Comparison of ENCODE assay signal across 8 cellular contexts in the genomic region with DNA sequence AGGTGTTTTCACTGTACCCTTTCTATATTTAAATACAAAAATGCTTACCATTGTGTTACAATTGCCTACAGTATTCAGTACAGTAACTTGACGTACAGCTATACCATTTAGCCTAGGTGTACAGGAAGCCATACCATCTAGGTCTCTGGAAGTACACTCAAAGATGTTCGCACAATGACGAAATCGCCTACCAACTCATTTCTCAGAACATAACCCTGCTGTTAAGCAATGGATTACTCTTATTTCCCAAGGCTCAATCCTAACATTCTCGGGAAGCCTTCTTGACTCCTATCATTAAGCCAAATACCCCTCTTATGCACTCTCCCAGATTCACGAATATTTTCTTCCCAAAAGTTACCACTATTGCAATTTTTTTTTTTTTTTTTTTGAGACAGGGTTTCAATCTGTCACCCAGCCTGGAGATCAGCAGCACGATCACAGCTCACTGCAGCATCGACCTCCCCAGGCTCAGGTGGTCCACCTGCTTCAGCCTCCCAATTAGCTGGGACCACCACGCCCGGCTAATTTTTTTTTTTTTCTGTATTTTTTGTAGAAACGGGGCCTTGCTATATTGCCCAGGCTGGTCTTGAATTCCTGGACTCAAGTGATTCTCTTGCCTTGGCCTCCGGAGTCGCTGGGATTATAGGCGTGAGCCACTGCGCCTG. TPM values are rescaled to one million over a fixed set of nuclear protein-coding genes. Genes with fewer than 3 reads are reported as not detected.
DNase-seq lines count a peak whose midpoint lies in the region; ATAC-seq, FAIRE-seq and TF ChIP-seq lines count a peak whose summit lies in the region.

No MANE protein-coding gene starts in this region.

- H4K8ac ChIP-seq in IMR-90 (ENCODE audit: low read depth in 2 of 2, low read length in 2 of 2): no peak overlapping the region

- SMC1A ChIA-PET in GM12878 (lab: Charles Lee; ENCODE audit: uncharacterized antibody, unreplicated experiment): interaction anchor here (0.6 kb wide), 1 partner anchor 78 kb away, joined by 3 read pairs; no protein-coding TSS in a partner anchor

- H3K4me1 ChIP-seq in CD4-positive, CD25-positive, alpha-beta regulatory T cell (ENCODE audit: control insufficient read depth, insufficient read depth, low read length, poor library complexity, severe bottlenecking): peaks cover 33% of the 10 kb centered on the region
- H3K4me1 ChIP-seq in IMR-90 (ENCODE audit: control insufficient read depth, insufficient read depth, low read length) (no peaks in the 10 kb centered on the region; the same call in 1 of the 2 replicates), GM12878 (ENCODE audit: control insufficient read depth, insufficient read depth, low read length) (peaks cover 7% of the 10 kb centered on the region)

- intact Hi-C loops in IMR-90 (cut with micrococcal nuclease) (no loop called here), GM12878 (cut with micrococcal nuclease; ENCODE audit: unreplicated experiment) (no loop called here)

- no peak overlapping the region for H3K9ac ChIP-seq in IMR-90 (ENCODE audit: low read depth, low read length)
- H3K9ac ChIP-seq in GM12878 (ENCODE audit: control insufficient read depth, insufficient read depth, low read length): no peak overlapping the region
- no peak overlapping the region for H3K9ac ChIP-seq in neural cell (ENCODE audit: low read length)

- H3K36me3 ChIP-seq in CD4-positive, CD25-positive, alpha-beta regulatory T cell (ENCODE audit: control insufficient read depth, insufficient read depth, low read length): peaks cover 6% of the 10 kb centered on the region
- peaks cover 2% of the 10 kb centered on the region; the same call in 1 of the 2 replicates for H3K36me3 ChIP-seq in IMR-90 (ENCODE audit: control insufficient read depth, insufficient read depth, low read length)
- no peaks in the 10 kb centered on the region for H3K36me3 ChIP-seq in GM12878 (ENCODE audit: control insufficient read depth in 2 of 2, insufficient read depth in 2 of 2, low read length in 1 of 2)
- no peaks in the 10 kb centered on the region for H3K36me3 ChIP-seq in neural cell (ENCODE audit: insufficient read depth, low read length)

- H3K27me3 Mint-ChIP-seq in CD4-positive, CD25-positive, alpha-beta regulatory T cell: no peaks in the 10 kb centered on the region

- TF ChIP-seq CTCF in IMR-90 (conservative IDR thresholded peaks at IDR 0.05; ENCODE audit: low read depth, low read length) (no peak), GM12878 (IDR thresholded peaks at IDR 0.05 in 2 of 3, conservative IDR thresholded peaks at IDR 0.05 in 1 of 3; ENCODE audit: control insufficient read depth in 2 of 3, extremely low read depth in 1 of 3, insufficient read depth in 1 of 3, low read depth in 3 of 3, low read length in 3 of 3) (no peak), neural cell (IDR thresholded peaks at IDR 0.05; ENCODE audit: poor library complexity, severe bottlenecking) (no peak)

- peaks cover 24 to 32% of the 10 kb centered on the region in 2 experiments for H3K79me1 ChIP-seq in IMR-90 (ENCODE audit: low read depth in 1 of 2, low read length in 2 of 2)

- ATAC-seq in CD4-positive, CD25-positive, alpha-beta regulatory T cell (ENCODE audit: low read depth in 2 of 2): no peak
- ATAC-seq in IMR-90 (ENCODE audit: low read depth) (no peak), GM12878 (no peak), HG03159 (IDR thresholded peaks at IDR 0.05; ENCODE audit: unreplicated experiment) (no peak)

- no peak overlapping the region for H3K4ac ChIP-seq in IMR-90 (ENCODE audit: low read depth, low read length)

- no peak overlapping the region for H2BK15ac ChIP-seq in IMR-90 (ENCODE audit: low read depth, low read length)

- peak overlapping the region; percentile 17 to 94 (median 85) for H3K27ac Mint-ChIP-seq in CD4-positive, CD25-positive, alpha-beta regulatory T cell

- no peak overlapping the region for H4K91ac ChIP-seq in IMR-90 (ENCODE audit: insufficient read depth, low read depth, low read length)

- no peaks in the 10 kb centered on the region; the same call in 1 of the 2 replicates for H3K9me1 ChIP-seq in IMR-90 (ENCODE audit: insufficient read depth, low read length)

- H3F3A ChIP-seq in neural cell (ENCODE audit: insufficient read depth, low read length, poor library complexity, severe bottlenecking): no peaks in the 10 kb centered on the region

- H3K23ac ChIP-seq in IMR-90 (ENCODE audit: low read depth, low read length): no peak overlapping the region

- no peaks in the 10 kb centered on the region for H3K9me3 ChIP-seq in CD4-positive, CD25-positive, alpha-beta regulatory T cell (ENCODE audit: control insufficient read depth in 2 of 2, low read length in 2 of 2)
- H3K9me3 ChIP-seq in IMR-90 (ENCODE audit: control insufficient read depth, insufficient read depth, low read length) (no peaks in the 10 kb centered on the region), GM12878 (replicated peaks; ENCODE audit: control insufficient read depth, insufficient read depth, low read length) (no peaks in the 10 kb centered on the region), neural cell (ENCODE audit: low read length) (no peaks in the 10 kb centered on the region)

- FAIRE-seq in GM12878 (lab: Jason Lieb, UNC): no peak

- H3K56ac ChIP-seq in IMR-90 (ENCODE audit: extremely low read depth, insufficient read depth, low read length): no peak overlapping the region

- no peak overlapping the region for H2AK9ac ChIP-seq in IMR-90 (replicated peaks; ENCODE audit: low read depth, low read length, poor library complexity)

- dilution Hi-C loops in IMR-90 (cut with HindIII; ENCODE audit: low sequenced_read_pairs, unreplicated experiment): no loop called here

- no peak overlapping the region for H4K5ac ChIP-seq in IMR-90 (ENCODE audit: low read depth, low read length)

- no peak overlapping the region for H2BK5ac ChIP-seq in IMR-90 (ENCODE audit: low read depth, low read length, poor library complexity, severe bottlenecking)

- H3K9me3 Mint-ChIP-seq in CD4-positive, CD25-positive, alpha-beta regulatory T cell: no peaks in the 10 kb centered on the region

- H4K20me1 ChIP-seq in IMR-90 (ENCODE audit: insufficient read depth, low read length): no peaks in the 10 kb centered on the region
- no peaks in the 10 kb centered on the region for H4K20me1 ChIP-seq in GM12878 (ENCODE audit: control insufficient read depth, insufficient read depth)
- no peaks in the 10 kb centered on the region for H4K20me1 ChIP-seq in neural cell (ENCODE audit: insufficient read depth)

- H3K27ac ChIP-seq in CD4-positive, CD25-positive, alpha-beta regulatory T cell (ENCODE audit: insufficient read depth, low read length, poor library complexity, severe bottlenecking): no peak overlapping the region
- H3K27ac ChIP-seq in IMR-90 (ENCODE audit: insufficient read depth, low read length) (no peak overlapping the region), GM12878 (ENCODE audit: control insufficient read depth, insufficient read depth) (no peak overlapping the region), neural cell (ENCODE audit: low read length) (no peak overlapping the region)

- H3K4me2 ChIP-seq in IMR-90 (ENCODE audit: low read depth, low read length) (peak overlapping the region; percentile 44; the same call in 1 of the 2 replicates), GM12878 (ENCODE audit: control insufficient read depth, insufficient read depth) (peak overlapping the region; percentile 71), neural cell (ENCODE audit: low read length) (no peak overlapping the region)

- H2BK20ac ChIP-seq in IMR-90 (ENCODE audit: low read depth, low read length): no peak overlapping the region

- H2BK120ac ChIP-seq in IMR-90 (ENCODE audit: low read depth, low read length): no peak overlapping the region

- no peaks in the 10 kb centered on the region for H3K9me2 ChIP-seq in neural cell (ENCODE audit: insufficient read depth, low read length)

- peaks cover 29 to 61% (median 35%) of the 10 kb centered on the region in 4 donors for H3K4me1 Mint-ChIP-seq in CD4-positive, CD25-positive, alpha-beta regulatory T cell

- no peaks in the 10 kb centered on the region for H3K27me3 ChIP-seq in CD4-positive, CD25-positive, alpha-beta regulatory T cell (ENCODE audit: control insufficient read depth, insufficient read depth, low read length)
- H3K27me3 ChIP-seq in IMR-90 (ENCODE audit: control insufficient read depth, insufficient read depth, low read length) (no peaks in the 10 kb centered on the region), GM12878 (replicated peaks in 1 of 2; ENCODE audit: control insufficient read depth in 2 of 2, insufficient read depth in 2 of 2, low read length in 1 of 2) (no peaks in the 10 kb centered on the region), neural cell (ENCODE audit: insufficient read depth, low read depth, low read length) (no peaks in the 10 kb centered on the region)

- H3K36me3 Mint-ChIP-seq in CD4-positive, CD25-positive, alpha-beta regulatory T cell: peaks cover 7% of the 10 kb centered on the region

- H3K4me3 Mint-ChIP-seq in CD4-positive, CD25-positive, alpha-beta regulatory T cell: peak overlapping the region; percentile 95 to 100 (median 98)

- H3K14ac ChIP-seq in IMR-90 (replicated peaks; ENCODE audit: low read depth, low read length): no peak overlapping the region

- H2AFZ ChIP-seq in IMR-90 (replicated peaks; ENCODE audit: low read length, poor library complexity): no peak overlapping the region
- H2AFZ ChIP-seq in GM12878 (ENCODE audit: control insufficient read depth, low read depth, low read length): no peak overlapping the region
- H2AFZ ChIP-seq in neural cell (ENCODE audit: low read depth, low read length): no peak overlapping the region

- peak overlapping the region; percentile 54 for H3K4me3 ChIP-seq in CD4-positive, CD25-positive, alpha-beta regulatory T cell (ENCODE audit: low read depth, low read length)
- H3K4me3 ChIP-seq in IMR-90 (ENCODE audit: insufficient read depth, low read depth, low read length) (no peak overlapping the region), GM12878 (peak overlapping the region; percentile 82; the same call in 1 of the 2 replicates), neural cell (ENCODE audit: low read length) (peak overlapping the region; percentile 91)

- no peak overlapping the region for H2AK5ac ChIP-seq in IMR-90 (ENCODE audit: low read depth, low read length)

- 95% methylated on average over 7 of the region's 15 CpGs; no CpG with 5 or more reads in 1 of the 2 experiments for WGBS in IMR-90 (ENCODE audit: extremely low coverage in 2 of 2, insufficient read length in 1 of 2), 2 experiments
- WGBS in GM12878 (ENCODE audit: insufficient coverage, insufficient replicate concordance, low lambda C conversion rate, missing lambda C conversion rate): 97% methylated on average over 14 of the region's 15 CpGs

- no peak for DNase-seq in CD4-positive, CD25-positive, alpha-beta regulatory T cell
- DNase-seq in IMR-90: no peak
- no peak for DNase-seq in GM12878 (ENCODE audit: low read depth, low spot score)
- no peak for DNase-seq in NAMALWA (ENCODE audit: low spot score)
- no peak for DNase-seq in islet precursor cell
- no peak for DNase-seq in RKO (ENCODE audit: low spot score)

- peaks cover 28% of the 10 kb centered on the region for H3K79me2 ChIP-seq in GM12878 (ENCODE audit: control insufficient read depth, insufficient read depth, low read length)
- H3K79me2 ChIP-seq in neural cell (replicated peaks; ENCODE audit: insufficient read depth, low read length): peaks cover 16% of the 10 kb centered on the region

- CTCF ChIA-PET in IMR-90 (lab: Yijun Ruan, JAX) (no interaction called here), GM12878 (lab: Yijun Ruan, JAX) (interaction anchor here (0.6 kb wide), 1 partner anchor 220 kb away, joined by 4 read pairs; no protein-coding TSS in a partner anchor)

- in situ Hi-C loops in IMR-90 (cut with MboI; ENCODE audit: low sequenced_read_pairs): no loop called here
- in situ Hi-C loops in GM12878 (cut with MboI): no loop called here

- TF ChIP-seq EP300 in GM12878 (IDR thresholded peaks at IDR 0.05; ENCODE audit: borderline replicate concordance in 1 of 2, control insufficient read depth in 1 of 2, low read depth in 2 of 2, low read length in 2 of 2) (no peak), neural cell (conservative IDR thresholded peaks at IDR 0.05; ENCODE audit: poor library complexity, severe bottlenecking) (no peak)

- TF ChIP-seq POLR2A in IMR-90 (IDR thresholded peaks at IDR 0.05; ENCODE audit: low read depth, low read length) (no peak), GM12878 (IDR thresholded peaks at IDR 0.05; ENCODE audit: low read depth, low read length) (no peak)

- TF ChIP-seq RAD21 in IMR-90 (IDR thresholded peaks at IDR 0.05; ENCODE audit: low read length) (no peak), GM12878 (IDR thresholded peaks at IDR 0.05; ENCODE audit: insufficient read depth, low read depth, low read length) (no peak), neural cell (conservative IDR thresholded peaks at IDR 0.05) (no peak)

- POLR2A ChIA-PET in IMR-90 (lab: Charles Lee; ENCODE audit: unreplicated experiment): no interaction called here
- POLR2A ChIA-PET in GM12878 (lab: Charles Lee): interaction anchor here (0.7 kb wide), 1 partner anchor 38 kb away, joined by 5 read pairs; no protein-coding TSS in a partner anchor

- no TSS peak for BruUV-seq in IMR-90 (replicated peaks; lab: Mats Ljungman, UMichigan)
- BruUV-seq in GM12878 (replicated peaks; lab: Mats Ljungman, UMichigan): no TSS peak

- RAD21 ChIA-PET in GM12878 (lab: Charles Lee; ENCODE audit: unreplicated experiment): interaction anchor here (1.0 kb wide), 1 partner anchor 19 kb away, joined by 3 read pairs; no protein-coding TSS in a partner anchor

- no peak overlapping the region for H3K18ac ChIP-seq in IMR-90 (ENCODE audit: low read depth, low read length)

RNA-seq across cellular contexts. Expression of a gene that starts 1.5 kb away (rescaled TPM):
- 51.8 TPM for total RNA-seq in CD4-positive, CD25-positive, alpha-beta regulatory T cell
- 10 to 100 TPM; 30.7 to 35.4 (median 34.3) TPM for polyA plus RNA-seq in CD4-positive, CD25-positive, alpha-beta regulatory T cell
- total RNA-seq in IMR-90 (2012; rRNA removed) (26.7 and 30.8 TPM in 2 replicates), GM12878 (2014; rRNA removed) (38.8 and 39.1 TPM in 2 replicates), GM12878 (2014; rRNA removed; fragmentation: Illumina TruSeq; extraction: Trizol) (37.4 and 38.6 TPM in 2 replicates), GM12878 (2021) (31.9 and 36.7 TPM in 2 replicates)
- polyA plus RNA-seq in IMR-90 (2012; rRNA removed) (8.8 and 10.2 TPM in 2 replicates), GM12878 (2011; rRNA removed) (33.0 and 41.5 TPM in 2 replicates), GM12878 (2014; fragmentation: Illumina TruSeq; extraction: Trizol) (34.3 and 48.1 TPM in 2 replicates), GM12878 (2014; fragmentation: Nextera tagmentation; extraction: Ambion mirVana) (10 to 100 TPM; 37.6 to 51.7 TPM), GM12878 (2014; rRNA removed) (26.4 and 30.2 TPM in 2 replicates), GM12878 (2016; fragmentation: Nextera tagmentation; extraction: Ambion mirVana) (10 to 100 TPM; 45.0 to 45.1 TPM), neural cell (36.6 and 36.9 TPM in 2 replicates)
- 2.0 and 4.1 TPM in 2 replicates for polyA plus RNA-seq in IMR-90 (2012; cell fraction: cytosol; rRNA removed)
- 5.1 and 17.4 TPM in 2 replicates for polyA plus RNA-seq in IMR-90 (2012; cell fraction: nucleus; rRNA removed; ENCODE audit: low replicate concordance)
- total RNA-seq in GM12878 (2013; cell fraction: nucleolus; rRNA removed): 65.2 and 67.4 TPM in 2 replicates
- polyA plus RNA-seq in GM12878 (2011; ENCODE audit: low read depth): 20.7 TPM
- polyA plus RNA-seq in GM12878 (2011; cell fraction: cytosol; rRNA removed): 23.3 and 23.9 TPM in 2 replicates
- 31.3 and 32.6 TPM in 2 replicates for polyA plus RNA-seq in GM12878 (2011; cell fraction: nucleus; rRNA removed)
- polyA plus RNA-seq in GM12878 (2012): 22.3 and 22.5 TPM in 2 replicates
- polyA minus RNA-seq in GM12878 (2011; rRNA and poly(A)+ RNA removed): 32.7 and 32.8 TPM in 2 replicates
- 9.9 and 14.1 TPM in 2 replicates for polyA minus RNA-seq in GM12878 (2011; cell fraction: cytosol; rRNA and poly(A)+ RNA removed)
- polyA minus RNA-seq in GM12878 (2011; cell fraction: nucleus; rRNA and poly(A)+ RNA removed): 9.9 and 10.7 TPM in 2 replicates
- polyA minus RNA-seq in neural cell: 41.1 and 45.4 TPM in 2 replicates

RNA-seq across cellular contexts. Expression of a gene that starts 20.5 kb away (rescaled TPM):
- 58.4 TPM for total RNA-seq in CD4-positive, CD25-positive, alpha-beta regulatory T cell
- polyA plus RNA-seq in CD4-positive, CD25-positive, alpha-beta regulatory T cell: 100 to 1,000 TPM in 1 of 4 donors, 10 to 100 TPM in 3; 73.3 to 104 (median 87.7) TPM
- total RNA-seq in IMR-90 (2012; rRNA removed) (26.0 and 49.4 TPM in 2 replicates), GM12878 (2014; rRNA removed) (75.0 and 79.8 TPM in 2 replicates), GM12878 (2014; rRNA removed; fragmentation: Illumina TruSeq; extraction: Trizol) (66.2 and 75.1 TPM in 2 replicates), GM12878 (2021) (54.4 and 58.6 TPM in 2 replicates)
- polyA plus RNA-seq in IMR-90 (2012; rRNA removed) (24.3 and 28.9 TPM in 2 replicates), GM12878 (2011; rRNA removed) (71.7 and 117 TPM in 2 replicates), GM12878 (2014; fragmentation: Illumina TruSeq; extraction: Trizol) (66.9 and 71.3 TPM in 2 replicates), GM12878 (2014; fragmentation: Nextera tagmentation; extraction: Ambion mirVana) (100 to 1,000 TPM; 106 to 120 TPM), GM12878 (2014; rRNA removed) (79.2 and 94.4 TPM in 2 replicates), GM12878 (2016; fragmentation: Nextera tagmentation; extraction: Ambion mirVana) (100 to 1,000 TPM; 147 to 164 TPM), neural cell (262 and 299 TPM in 2 replicates)
- 14.4 and 15.8 TPM in 2 replicates for polyA plus RNA-seq in IMR-90 (2012; cell fraction: cytosol; rRNA removed)
- polyA plus RNA-seq in IMR-90 (2012; cell fraction: nucleus; rRNA removed; ENCODE audit: low replicate concordance): 3.7 and 14.4 TPM in 2 replicates
- 9.0 and 14.8 TPM in 2 replicates for total RNA-seq in GM12878 (2013; cell fraction: nucleolus; rRNA removed)
- polyA plus RNA-seq in GM12878 (2011; ENCODE audit: low read depth): 37.9 TPM
- 24.1 and 29.0 TPM in 2 replicates for polyA plus RNA-seq in GM12878 (2011; cell fraction: cytosol; rRNA removed)
- 17.1 and 21.6 TPM in 2 replicates for polyA plus RNA-seq in GM12878 (2011; cell fraction: nucleus; rRNA removed)
- 58.3 and 73.0 TPM in 2 replicates for polyA plus RNA-seq in GM12878 (2012)
- 10.4 and 14.8 TPM in 2 replicates for polyA minus RNA-seq in GM12878 (2011; rRNA and poly(A)+ RNA removed)
- 5.7 and 10.3 TPM in 2 replicates for polyA minus RNA-seq in GM12878 (2011; cell fraction: cytosol; rRNA and poly(A)+ RNA removed)
- 6.6 and 7.6 TPM in 2 replicates for polyA minus RNA-seq in GM12878 (2011; cell fraction: nucleus; rRNA and poly(A)+ RNA removed)
- polyA minus RNA-seq in neural cell: 97.6 and 117 TPM in 2 replicates

RNA-seq across cellular contexts. Expression of a gene that starts 36.6 kb away (rescaled TPM):
- 25.1 TPM for total RNA-seq in CD4-positive, CD25-positive, alpha-beta regulatory T cell
- polyA plus RNA-seq in CD4-positive, CD25-positive, alpha-beta regulatory T cell: 10 to 100 TPM; 13.0 to 18.4 (median 15.1) TPM
- total RNA-seq in IMR-90 (2012; rRNA removed): 21.7 and 33.6 TPM in 2 replicates
- 8.7 and 11.2 TPM in 2 replicates for polyA plus RNA-seq in IMR-90 (2012; rRNA removed)
- 1.7 and 2.5 TPM in 2 replicates for polyA plus RNA-seq in IMR-90 (2012; cell fraction: cytosol; rRNA removed)
- polyA plus RNA-seq in IMR-90 (2012; cell fraction: nucleus; rRNA removed; ENCODE audit: low replicate concordance): 2.0 and 11.0 TPM in 2 replicates
- 22.9 and 23.8 TPM in 2 replicates for total RNA-seq in GM12878 (2013; cell fraction: nucleolus; rRNA removed)
- total RNA-seq in GM12878 (2014; rRNA removed): 25.1 and 29.4 TPM in 2 replicates
- 29.2 TPM in 2 replicates for total RNA-seq in GM12878 (2014; rRNA removed; fragmentation: Illumina TruSeq; extraction: Trizol)
- 20.4 and 21.2 TPM in 2 replicates for total RNA-seq in GM12878 (2021)
- polyA plus RNA-seq in GM12878 (2011; ENCODE audit: low read depth): 5.3 TPM
- polyA plus RNA-seq in GM12878 (2011; rRNA removed): 25.7 and 35.0 TPM in 2 replicates
- polyA plus RNA-seq in GM12878 (2011; cell fraction: cytosol; rRNA removed): 8.2 and 8.9 TPM in 2 replicates
- 11.1 and 16.7 TPM in 2 replicates for polyA plus RNA-seq in GM12878 (2011; cell fraction: nucleus; rRNA removed)
- 8.7 and 8.9 TPM in 2 replicates for polyA plus RNA-seq in GM12878 (2012)
- polyA plus RNA-seq in GM12878 (2014; fragmentation: Illumina TruSeq; extraction: Trizol): 31.4 and 42.6 TPM in 2 replicates
- 10 to 100 TPM in 1 of 2 experiments, 1 to 10 TPM in 1; 8.7 to 10.6 TPM for polyA plus RNA-seq in GM12878 (2014; fragmentation: Nextera tagmentation; extraction: Ambion mirVana)
- 15.6 and 18.2 TPM in 2 replicates for polyA plus RNA-seq in GM12878 (2014; rRNA removed)
- 10 to 100 TPM; 28.4 to 29.9 TPM for polyA plus RNA-seq in GM12878 (2016; fragmentation: Nextera tagmentation; extraction: Ambion mirVana)
- polyA minus RNA-seq in GM12878 (2011; rRNA and poly(A)+ RNA removed): 15.3 and 24.1 TPM in 2 replicates
- 6.1 and 7.9 TPM in 2 replicates for polyA minus RNA-seq in GM12878 (2011; cell fraction: cytosol; rRNA and poly(A)+ RNA removed)
- polyA minus RNA-seq in GM12878 (2011; cell fraction: nucleus; rRNA and poly(A)+ RNA removed): 8.1 and 13.1 TPM in 2 replicates
- 62.2 and 71.6 TPM in 2 replicates for polyA plus RNA-seq in neural cell
- polyA minus RNA-seq in neural cell: 50.4 and 51.7 TPM in 2 replicates
